In the genomic region with DNA sequence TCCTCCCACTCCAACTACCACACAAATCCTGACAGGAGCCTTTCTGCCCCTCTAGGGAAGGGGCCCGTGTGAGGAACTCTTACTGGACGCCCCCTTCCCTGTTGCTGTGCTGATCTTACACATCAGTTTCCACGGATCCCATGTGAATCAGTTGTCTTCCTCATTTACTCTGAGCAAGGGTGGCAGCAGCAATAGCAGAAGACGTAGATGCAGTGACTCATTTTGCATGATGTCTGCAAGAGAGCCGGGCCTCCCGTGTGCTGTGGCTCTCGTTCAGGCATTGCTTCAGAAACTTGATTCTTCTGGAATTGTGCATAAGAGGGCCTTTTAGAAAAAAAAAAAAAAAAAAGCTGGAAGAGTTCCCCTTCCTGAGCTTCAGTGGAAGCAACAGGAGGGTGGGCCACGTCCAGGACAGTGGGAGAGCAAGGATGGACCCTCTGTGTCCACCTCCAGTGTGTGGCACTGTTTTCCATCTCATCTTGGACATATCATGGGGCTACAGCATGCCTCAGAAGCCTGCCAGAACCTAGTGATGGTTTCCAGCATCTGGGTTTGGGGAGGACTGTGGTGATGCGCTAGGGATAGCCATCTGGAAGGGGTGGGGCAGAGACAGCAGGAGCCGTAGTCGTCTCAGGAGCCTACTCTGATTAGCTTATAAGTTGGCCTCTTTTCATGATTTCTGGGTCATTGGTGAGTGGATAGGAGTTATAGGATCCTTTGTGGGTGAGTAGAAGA, we compare ENCODE assay signal across 8 cellular contexts.
DNase-seq lines count a peak whose midpoint lies in the region; ATAC-seq and TF ChIP-seq lines count a peak whose summit lies in the region.
"Had no signal": no experiment of that assay in that cellular context is flagged by ENCODE, and none has a peak within 500 bp of the region (broad histone marks: within the 10 kb centered on the region; RNA-seq: fewer than 3 reads in every experiment).

No MANE protein-coding gene starts in this region.

- peak overlapping the region; percentile 32 for H3K4me3 Mint-ChIP-seq in type B pancreatic cell
- H3K4me3 Mint-ChIP-seq: GM23338 had no signal

- peaks cover 11% of the 10 kb centered on the region for H3K36me3 Mint-ChIP-seq in type B pancreatic cell

- H3K9me3 ChIP-seq in MG63 (no peaks in the 10 kb centered on the region), liver (ENCODE audit: control insufficient read depth in 4 of 4, low read length in 3 of 4) (no peaks in the 10 kb centered on the region)

- no peak for TF ChIP-seq CTCF in brain microvascular endothelial cell (IDR thresholded peaks at IDR 0.05; ENCODE audit: low read depth, low read length, missing control alignments)
- no peak for TF ChIP-seq CTCF in liver (IDR thresholded peaks at IDR 0.05; ENCODE audit: low read depth, low read length, missing input control)
- TF ChIP-seq CTCF in type B pancreatic cell (conservative IDR thresholded peaks at IDR 0.05), result no peak

- 83% methylated on average over 11 of the region's 11 CpGs for WGBS in liver

- in situ Hi-C loops in brain microvascular endothelial cell (cut with HindIII; ENCODE audit: low pct_ligation_motif_present, low sequenced_read_pairs), result no loop called here

- peak overlapping the region; percentile 33 for H3K27ac Mint-ChIP-seq in type B pancreatic cell
- H3K27ac Mint-ChIP-seq: GM23338 had no signal

- H3K9me3 Mint-ChIP-seq in type B pancreatic cell, result no peaks in the 10 kb centered on the region
- H3K9me3 Mint-ChIP-seq: GM23338 had no signal

- H3K4me3 ChIP-seq in MG63, result no peak overlapping the region
- H3K4me3 ChIP-seq in brain microvascular endothelial cell (ENCODE audit: low read depth, low read length), result no peak overlapping the region
- H3K4me3 ChIP-seq in liver (ENCODE audit: low read depth in 1 of 3, low read length in 3 of 3), result no peak overlapping the region
- H3K4me3 ChIP-seq: GM23338 had no signal

- H3K27me3 ChIP-seq in MG63 (no peaks in the 10 kb centered on the region), brain microvascular endothelial cell (replicated peaks) (no peaks in the 10 kb centered on the region), liver (ENCODE audit: control insufficient read depth in 4 of 4, insufficient read depth in 4 of 4, low read length in 3 of 4) (no peaks in the 10 kb centered on the region)

- no peak for ATAC-seq in GM18867 (IDR thresholded peaks at IDR 0.05; ENCODE audit: unreplicated experiment)
- no peak for ATAC-seq in GM19395 (IDR thresholded peaks at IDR 0.05; ENCODE audit: unreplicated experiment)
- ATAC-seq: GM23338 had no signal

- H3K4me1 ChIP-seq in liver (ENCODE audit: control insufficient read depth in 4 of 4, insufficient read depth in 4 of 4, low read length in 3 of 4), result peaks cover 7 to 70% (median 51%) of the 10 kb centered on the region in 4 donors

- no peaks in the 10 kb centered on the region for H3K27me3 Mint-ChIP-seq in type B pancreatic cell

- peak; percentile 60 for DNase-seq in MG63
- DNase-seq in brain microvascular endothelial cell, result peak; percentile 90
- DNase-seq in type B pancreatic cell (ENCODE audit: extremely low spot score, unreplicated experiment), result no peak
- no peak for DNase-seq in SW480 (ENCODE audit: low spot score)

- no peak for TF ChIP-seq RAD21 in liver (IDR thresholded peaks at IDR 0.05)

- H3K9ac ChIP-seq in liver (ENCODE audit: low read depth in 1 of 2, low read length in 2 of 2), result peak overlapping the region in 1 of 2 donors; percentile 10

- H3K27ac ChIP-seq in brain microvascular endothelial cell (peak overlapping the region; percentile 77), liver (ENCODE audit: low read depth in 1 of 2, low read length in 2 of 2) (peak overlapping the region; percentile 5 to 33)

- H3K36me3 ChIP-seq in MG63, result no peaks in the 10 kb centered on the region
- H3K36me3 ChIP-seq in brain microvascular endothelial cell (replicated peaks), result no peaks in the 10 kb centered on the region
- H3K36me3 ChIP-seq in liver (ENCODE audit: control insufficient read depth in 4 of 4, insufficient read depth in 3 of 4, low read depth in 1 of 4, low read length in 3 of 4), result no peaks in the 10 kb centered on the region

- H3K4me1 Mint-ChIP-seq in type B pancreatic cell (ENCODE audit: unreplicated experiment), result peaks cover 55% of the 10 kb centered on the region

TF ChIP-seq in liver, 16 proteins besides CTCF, POLR2A, EP300 and RAD21:
- TF ChIP-seq GABPA (IDR thresholded peaks at IDR 0.05 in 1 of 2, conservative IDR thresholded peaks at IDR 0.05 in 1 of 2) (no peak), HNF4G (IDR thresholded peaks at IDR 0.05) (no peak), FOXA2 (IDR thresholded peaks at IDR 0.05) (no peak), JUND (IDR thresholded peaks at IDR 0.05) (no peak), YY1 (IDR thresholded peaks at IDR 0.05) (no peak)
- TF ChIP-seq, protein P1, sequence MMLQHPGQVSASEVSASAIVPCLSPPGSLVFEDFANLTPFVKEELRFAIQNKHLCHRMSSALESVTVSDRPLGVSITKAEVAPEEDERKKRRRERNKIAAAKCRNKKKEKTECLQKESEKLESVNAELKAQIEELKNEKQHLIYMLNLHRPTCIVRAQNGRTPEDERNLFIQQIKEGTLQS (IDR thresholded peaks at IDR 0.05), result no peak

Comparison
In these comparisons a context has a peak if more than half of its experiments do, and no peak if none do; other contexts are left out.
1. DNase-seq: peak in MG63 (single experiment) and brain microvascular endothelial cell (single experiment); none in type B pancreatic cell (single experiment) and SW480 (single experiment).